8 cellular contexts compared by ENCODE assay signal in the genomic region with DNA sequence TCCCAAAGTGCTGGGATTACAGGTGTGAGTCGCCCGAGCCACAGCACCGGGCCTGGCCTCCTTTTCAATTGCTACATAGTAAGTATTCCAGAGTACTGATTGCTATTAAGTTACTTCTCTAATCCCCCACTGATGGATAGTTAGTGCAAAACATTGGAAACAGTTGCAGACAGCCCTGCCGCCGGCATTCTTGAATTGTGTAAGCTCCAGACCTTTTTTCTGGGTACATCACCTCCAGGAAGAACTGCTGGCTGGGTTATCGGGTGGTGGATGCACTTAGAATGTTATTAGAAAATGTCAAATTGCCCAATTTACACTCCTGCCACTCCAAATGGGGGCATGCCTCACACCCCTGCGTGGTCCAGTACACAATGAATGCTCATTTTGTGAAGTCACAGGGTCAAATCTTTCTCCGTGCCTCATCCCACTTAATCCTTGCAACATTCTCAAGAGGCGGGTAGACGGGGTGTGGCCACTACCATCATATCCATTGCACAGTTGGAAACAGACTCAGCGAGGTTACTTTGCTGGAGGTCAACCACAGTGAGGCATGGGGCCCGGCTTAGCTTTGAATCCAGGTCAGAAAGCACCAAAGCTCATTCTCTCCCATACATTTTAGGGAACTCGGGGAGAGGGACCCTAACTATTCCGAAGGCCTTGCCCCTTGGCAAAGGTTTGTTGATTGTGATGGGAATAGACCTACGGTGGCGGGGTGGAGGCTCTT. TPM values are rescaled to one million over a fixed set of nuclear protein-coding genes. Genes with fewer than 3 reads are reported as not detected.
DNase-seq lines count a peak whose midpoint lies in the region; ATAC-seq and TF ChIP-seq lines count a peak whose summit lies in the region.

No MANE protein-coding gene starts in this region.

- dilution Hi-C loops in mammary epithelial cell (cut with HindIII; ENCODE audit: low sequenced_read_pairs), result no loop called here

- H3K4me1 Mint-ChIP-seq in CD8-positive, alpha-beta T cell (ENCODE audit: low read depth), result peaks cover 29% of the 10 kb centered on the region
- peaks cover 59% of the 10 kb centered on the region for H3K4me1 Mint-ChIP-seq in nephron progenitor cell

- WGBS in mammary epithelial cell (ENCODE audit: low coverage, missing lambda C conversion rate), result 71% methylated on average over 16 of the region's 16 CpGs

- H3K4me2 ChIP-seq in mammary epithelial cell (ENCODE audit: insufficient read depth, low read depth, low read length), result peak overlapping the region; percentile 46

- H3K9ac ChIP-seq in mammary epithelial cell (ENCODE audit: insufficient read depth, low read length), result no peak overlapping the region

- H3K36me3 Mint-ChIP-seq in CD8-positive, alpha-beta T cell, result no peaks in the 10 kb centered on the region
- H3K36me3 Mint-ChIP-seq in nephron progenitor cell (ENCODE audit: low read depth), result peaks cover 30% of the 10 kb centered on the region

- BruUV-seq in mammary epithelial cell (replicated peaks; lab: Mats Ljungman, UMichigan), result no TSS peak

- in situ Hi-C loops in mammary epithelial cell (cut with MboI; ENCODE audit: low sequenced_read_pairs in 2 of 2), result no loop called here

- peaks cover 39% of the 10 kb centered on the region for H3K79me2 ChIP-seq in mammary epithelial cell (ENCODE audit: insufficient read depth, low read length)

- H3K4me1 ChIP-seq in CD8-positive, alpha-beta T cell (ENCODE audit: insufficient read depth, low read length), result peaks cover 30% of the 10 kb centered on the region
- H3K4me1 ChIP-seq in mammary epithelial cell (ENCODE audit: insufficient read depth, low read length), result peaks cover 27% of the 10 kb centered on the region

- H4K20me1 ChIP-seq in mammary epithelial cell (ENCODE audit: insufficient read depth, low read length), result no peaks in the 10 kb centered on the region

- peak overlapping the region; percentile 66 for H2AFZ ChIP-seq in mammary epithelial cell (ENCODE audit: low read depth, low read length)

- H3K27ac Mint-ChIP-seq in CD8-positive, alpha-beta T cell, result peak overlapping the region; percentile 81
- no peak overlapping the region for H3K27ac Mint-ChIP-seq in nephron progenitor cell

- H3K36me3 ChIP-seq in CD8-positive, alpha-beta T cell (ENCODE audit: insufficient read depth, low read length), result no peaks in the 10 kb centered on the region
- H3K36me3 ChIP-seq in mammary epithelial cell (ENCODE audit: insufficient read depth, low read length), result no peaks in the 10 kb centered on the region

- intact Hi-C loops in CD8-positive, alpha-beta T cell (cut with DNase I, micrococcal nuclease), result loop anchor here (1.0 to 10.0 kb wide), 9 partner anchors 53 to 1693 kb away; partner anchors contain the start of genes DPP9 (in 2 of the 2), PLIN3 (in 2 of the 2) and TNFAIP8L1 (in 1 of the 2)
- intact Hi-C loops in mammary epithelial cell (cut with micrococcal nuclease), result loop anchor here (2.0 kb wide), 2 partner anchors 53 to 97 kb away; no protein-coding TSS in a partner anchor

- peak overlapping the region; percentile 34 for H3K4me3 ChIP-seq in CD8-positive, alpha-beta T cell (ENCODE audit: low read depth, low read length)
- peak overlapping the region in 2 of 3 experiments; percentile 31 to 49 for H3K4me3 ChIP-seq in mammary epithelial cell (replicated peaks in 1 of 3; ENCODE audit: insufficient read depth in 1 of 3, low read depth in 2 of 3, low read length in 3 of 3)

- no peaks in the 10 kb centered on the region for H3K9me3 ChIP-seq in CD8-positive, alpha-beta T cell (ENCODE audit: low read length)
- no peaks in the 10 kb centered on the region for H3K9me3 ChIP-seq in mammary epithelial cell (replicated peaks; ENCODE audit: insufficient read depth, low read length)

- H3K4me3 Mint-ChIP-seq in CD8-positive, alpha-beta T cell, result peak overlapping the region; percentile 76
- peak overlapping the region; percentile 80 for H3K4me3 Mint-ChIP-seq in nephron progenitor cell

- POLR2A ChIA-PET in CD8-positive, alpha-beta T cell (lab: Charles Lee), result interaction anchor here (0.7 to 3.1 kb wide), 9 partner anchors 9 to 177 kb away, joined by 3 to 61 read pairs (median 5); partner anchors contain the start of genes FEM1A and PLIN3

- CTCF ChIA-PET in CD8-positive, alpha-beta T cell (lab: Charles Lee), result interaction anchor here (1.1 to 1.3 kb wide), 3 partner anchors 19 to 56 kb away, joined by 3 to 6 read pairs (median 3); no protein-coding TSS in a partner anchor
- CTCF ChIA-PET in mammary epithelial cell (lab: Charles Lee; ENCODE audit: low non-redundant PET), result interaction anchor here (0.7 kb wide), 1 partner anchor 57 kb away, joined by 4 read pairs; no protein-coding TSS in a partner anchor

- no peaks in the 10 kb centered on the region for H3K9me3 Mint-ChIP-seq in CD8-positive, alpha-beta T cell
- no peaks in the 10 kb centered on the region for H3K9me3 Mint-ChIP-seq in nephron progenitor cell

- no peak for ATAC-seq in CD8-positive, alpha-beta T cell
- ATAC-seq in GM18907 (IDR thresholded peaks at IDR 0.05; ENCODE audit: unreplicated experiment) (no peak), HG03342 (IDR thresholded peaks at IDR 0.05; ENCODE audit: unreplicated experiment) (no peak), esophagus mucosa (no peak)

- H3K27me3 ChIP-seq in CD8-positive, alpha-beta T cell (ENCODE audit: insufficient read depth, low read length), result no peaks in the 10 kb centered on the region
- no peaks in the 10 kb centered on the region for H3K27me3 ChIP-seq in mammary epithelial cell (ENCODE audit: insufficient read depth, low read length)

- H3K27me3 Mint-ChIP-seq in CD8-positive, alpha-beta T cell (ENCODE audit: low read depth), result no peaks in the 10 kb centered on the region
- no peaks in the 10 kb centered on the region for H3K27me3 Mint-ChIP-seq in nephron progenitor cell (ENCODE audit: low read depth, poor library complexity)

- peak overlapping the region; percentile 33 for H3K27ac ChIP-seq in CD8-positive, alpha-beta T cell (ENCODE audit: low read depth, low read length)
- peak overlapping the region; percentile 20 for H3K27ac ChIP-seq in mammary epithelial cell (ENCODE audit: insufficient read depth, low read depth, low read length)

- no peak for DNase-seq in CD8-positive, alpha-beta T cell
- DNase-seq in M059J (ENCODE audit: low read depth) (peak; percentile 76), mammary epithelial cell (no peak), nephron progenitor cell (no peak)
- no peak for DNase-seq in stimulated activated CD4-positive, alpha-beta T cell treated with anti-CD3 and anti-CD28 coated beads, Interleukin-4, amount 100 ng/mL, for 1 hour

- no peak for TF ChIP-seq CTCF in CD8-positive, alpha-beta T cell (IDR thresholded peaks at IDR 0.05)
- TF ChIP-seq CTCF in mammary epithelial cell (conservative IDR thresholded peaks at IDR 0.05 in 1 of 2, IDR thresholded peaks at IDR 0.05 in 1 of 2; ENCODE audit: extremely low read depth in 1 of 2, insufficient read depth in 1 of 2, low read depth in 1 of 2, low read length in 2 of 2), result no peak
- TF ChIP-seq CTCF in nephron progenitor cell (IDR thresholded peaks at IDR 0.05), result no peak

RNA-seq across cellular contexts. Expression of gene KDM4B, which starts 1.0 kb away (rescaled TPM):
- 100 to 1,000 TPM; 111 to 121 TPM for total RNA-seq in CD8-positive, alpha-beta T cell
- total RNA-seq in M059J (2014; rRNA removed; shearing (Covaris generic)), result 9.8 and 24.9 TPM in 2 replicates
- total RNA-seq in mammary epithelial cell (10 to 100 TPM; 20.3 to 33.5 TPM), esophagus mucosa (22.4 TPM)
- polyA plus RNA-seq in mammary epithelial cell, result 9.0 TPM
- polyA minus RNA-seq in mammary epithelial cell, result 46.2 TPM

RNA-seq across cellular contexts. Expression of gene UHRF1, which starts 58.6 kb away (rescaled TPM):
- under 1 TPM; 0.33 to 0.56 TPM for total RNA-seq in CD8-positive, alpha-beta T cell
- 35.7 and 60.1 TPM in 2 replicates for total RNA-seq in M059J (2014; rRNA removed; shearing (Covaris generic))
- total RNA-seq in mammary epithelial cell, result 10 to 100 TPM; 10.2 to 45.0 TPM
- polyA plus RNA-seq in mammary epithelial cell, result 32.3 TPM
- 32.6 TPM for polyA minus RNA-seq in mammary epithelial cell
- total RNA-seq in esophagus mucosa, result 13.5 TPM
